ENCODE assay signal across 1 cellular context in the genomic region with DNA sequence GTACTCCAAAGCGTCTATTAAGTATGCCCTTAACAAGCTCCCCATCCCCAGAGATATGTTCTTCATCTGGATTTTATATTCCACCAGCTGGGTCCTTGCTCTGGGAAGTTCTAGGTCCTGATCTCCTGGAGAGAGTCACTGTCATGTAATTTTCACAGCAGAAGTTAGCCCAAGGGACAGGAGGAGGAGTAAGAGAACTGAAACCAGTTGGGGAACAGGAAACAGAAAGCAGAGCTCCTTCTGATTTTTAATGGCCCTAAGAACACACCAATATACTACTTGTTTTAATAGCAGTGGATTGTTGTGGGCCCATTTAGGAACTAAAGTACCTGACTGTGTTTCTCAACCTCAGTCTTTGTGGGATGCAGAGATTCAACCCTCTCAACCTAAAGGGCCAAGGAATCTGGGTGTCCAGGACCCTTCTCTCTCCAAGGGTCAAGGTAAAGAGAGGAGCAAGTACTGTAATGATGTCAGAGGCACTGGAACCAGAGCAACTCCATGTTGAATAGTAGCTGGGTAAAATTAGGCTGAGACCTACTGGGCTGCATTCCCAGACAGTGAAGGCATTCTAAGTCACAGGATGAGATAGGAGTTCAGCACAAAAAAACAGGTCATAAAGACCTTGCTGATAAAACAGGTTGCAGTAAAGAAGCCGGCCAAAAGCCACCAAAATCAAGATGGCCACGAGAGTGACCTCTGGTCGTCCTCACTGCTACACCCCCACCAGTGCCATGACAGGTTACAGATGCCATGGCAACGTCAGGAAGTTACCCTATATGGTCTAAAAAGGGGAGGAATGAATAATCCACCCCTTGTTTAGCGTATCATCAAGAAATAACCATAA.
A peak's percentile ranks its signal among the peaks of the same experiment; 100 is the strongest.
TF ChIP-seq lines count a peak whose summit lies in the region.

No MANE protein-coding gene starts in this region.

TF ChIP-seq in K562, 482 proteins besides CTCF, POLR2A, EP300 and RAD21 (continued from another document and continues in another):
- TF ChIP-seq U2AF1 (optimal IDR thresholded peaks at IDR 0.05; ENCODE audit: low read depth, low read length) (no peak), RHOXF2B (CRISPR knock-in tag; conservative IDR thresholded peaks at IDR 0.05) (peak; percentile 83; the same call in 1 of the 2 replicates), SPI1 (IDR thresholded peaks at IDR 0.05; ENCODE audit: borderline replicate concordance, low read depth, low read length) (no peak), PTRF (tag; IDR thresholded peaks at IDR 0.05) (peak; percentile 98), POU5F1 (IDR thresholded peaks at IDR 0.05; ENCODE audit: borderline replicate concordance, low read depth, low read length, partially characterized antibody) (no peak), POLR2AphosphoS2 (IDR thresholded peaks at IDR 0.05; ENCODE audit: low read length) (no peak), ZNF12 (CRISPR knock-in tag; IDR thresholded peaks at IDR 0.05) (no peak), NR4A1 (CRISPR knock-in tag; IDR thresholded peaks at IDR 0.05) (peak; percentile 99), NR4A1 (tag; IDR thresholded peaks at IDR 0.05) (peak; percentile 99), NONO (IDR thresholded peaks at IDR 0.05; ENCODE audit: low read depth in 2 of 2, low read length in 1 of 2) (no peak), ZNF134 (CRISPR knock-in tag; conservative IDR thresholded peaks at IDR 0.05) (peak; percentile 83), NFRKB (IDR thresholded peaks at IDR 0.05; ENCODE audit: low read depth) (no peak), ZNF75A (CRISPR knock-in tag; IDR thresholded peaks at IDR 0.05) (peak; percentile 80; the same call in 1 of the 2 replicates), CHCHD3 (CRISPR knock-in tag; IDR thresholded peaks at IDR 0.05) (no peak), ZNF445 (CRISPR knock-in tag; IDR thresholded peaks at IDR 0.05; ENCODE audit: low read depth) (0 out of 2 replicates have a peak, but pooled peaks have one; percentile 57), POLR2AphosphoS5 (IDR thresholded peaks at IDR 0.05; ENCODE audit: control insufficient read depth, insufficient read depth, low read depth, low read length) (no peak), CBFA2T3 (IDR thresholded peaks at IDR 0.05) (no peak; the same call in 1 of the 2 replicates), TFAM (CRISPR knock-in tag; conservative IDR thresholded peaks at IDR 0.05) (no peak), FOXK2 (conservative IDR thresholded peaks at IDR 0.05 in 1 of 2, IDR thresholded peaks at IDR 0.05 in 1 of 2; ENCODE audit: low read depth in 2 of 2) (no peak), FOXA3 (CRISPR knock-in tag; conservative IDR thresholded peaks at IDR 0.05 in 1 of 2, IDR thresholded peaks at IDR 0.05 in 1 of 2) (0 out of 4 replicates have a peak, but pooled peaks of 1 of the 2 experiments have one; percentile 4), JUND (IDR thresholded peaks at IDR 0.05; ENCODE audit: borderline replicate concordance, low read depth, low read length) (0 out of 2 replicates have a peak, but pooled peaks have one; percentile 19), JUND (tag; IDR thresholded peaks at IDR 0.05; ENCODE audit: borderline replicate concordance, low read depth, low read length) (peak; percentile 83; the same call in 2 of the 3 replicates), SAP30 (IDR thresholded peaks at IDR 0.05; ENCODE audit: borderline replicate concordance, insufficient read depth, low read depth, low read length, poor library complexity, severe bottlenecking) (no peak), SMARCB1 (IDR thresholded peaks at IDR 0.05; ENCODE audit: insufficient read length, low read depth) (no peak), NCOA1 (IDR thresholded peaks at IDR 0.05; ENCODE audit: low read depth) (no peak), SMARCA5 (IDR thresholded peaks at IDR 0.05) (no peak), CXXC5 (CRISPR knock-in tag; IDR thresholded peaks at IDR 0.05) (peak; percentile 90), ZBTB8A (IDR thresholded peaks at IDR 0.05; ENCODE audit: partially characterized antibody) (no peak), SETDB1 (IDR thresholded peaks at IDR 0.05; ENCODE audit: low read length) (no peak), ATF7 (IDR thresholded peaks at IDR 0.05) (0 out of 2 replicates have a peak, but pooled peaks have one; percentile 36), ZNF175 (CRISPR knock-in tag; IDR thresholded peaks at IDR 0.05; ENCODE audit: low read depth) (peak; percentile 99), NCOA6 (IDR thresholded peaks at IDR 0.05) (no peak), ZNF431 (CRISPR knock-in tag; IDR thresholded peaks at IDR 0.05) (no peak)
- TF ChIP-seq, protein P1, sequence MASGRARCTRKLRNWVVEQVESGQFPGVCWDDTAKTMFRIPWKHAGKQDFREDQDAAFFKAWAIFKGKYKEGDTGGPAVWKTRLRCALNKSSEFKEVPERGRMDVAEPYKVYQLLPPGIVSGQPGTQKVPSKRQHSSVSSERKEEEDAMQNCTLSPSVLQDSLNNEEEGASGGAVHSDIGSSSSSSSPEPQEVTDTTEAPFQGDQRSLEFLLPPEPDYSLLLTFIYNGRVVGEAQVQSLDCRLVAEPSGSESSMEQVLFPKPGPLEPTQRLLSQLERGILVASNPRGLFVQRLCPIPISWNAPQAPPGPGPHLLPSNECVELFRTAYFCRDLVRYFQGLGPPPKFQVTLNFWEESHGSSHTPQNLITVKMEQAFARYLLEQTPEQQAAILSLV (tag; IDR thresholded peaks at IDR 0.05): peak; percentile 95
- TF ChIP-seq, protein P2, sequence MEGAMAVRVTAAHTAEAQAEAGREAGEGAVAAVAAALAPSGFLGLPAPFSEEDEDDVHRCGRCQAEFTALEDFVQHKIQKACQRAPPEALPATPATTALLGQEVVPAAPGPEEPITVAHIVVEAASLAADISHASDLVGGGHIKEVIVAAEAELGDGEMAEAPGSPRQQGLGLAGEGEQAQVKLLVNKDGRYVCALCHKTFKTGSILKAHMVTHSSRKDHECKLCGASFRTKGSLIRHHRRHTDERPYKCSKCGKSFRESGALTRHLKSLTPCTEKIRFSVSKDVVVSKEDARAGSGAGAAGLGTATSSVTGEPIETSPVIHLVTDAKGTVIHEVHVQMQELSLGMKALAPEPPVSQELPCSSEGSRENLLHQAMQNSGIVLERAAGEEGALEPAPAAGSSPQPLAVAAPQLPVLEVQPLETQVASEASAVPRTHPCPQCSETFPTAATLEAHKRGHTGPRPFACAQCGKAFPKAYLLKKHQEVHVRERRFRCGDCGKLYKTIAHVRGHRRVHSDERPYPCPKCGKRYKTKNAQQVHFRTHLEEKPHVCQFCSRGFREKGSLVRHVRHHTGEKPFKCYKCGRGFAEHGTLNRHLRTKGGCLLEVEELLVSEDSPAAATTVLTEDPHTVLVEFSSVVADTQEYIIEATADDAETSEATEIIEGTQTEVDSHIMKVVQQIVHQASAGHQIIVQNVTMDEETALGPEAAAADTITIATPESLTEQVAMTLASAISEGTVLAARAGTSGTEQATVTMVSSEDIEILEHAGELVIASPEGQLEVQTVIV (CRISPR knock-in tag; IDR thresholded peaks at IDR 0.05; ENCODE audit: borderline replicate concordance): peak; percentile 78; the same call in 1 of the 2 replicates
- TF ChIP-seq, protein P3, sequence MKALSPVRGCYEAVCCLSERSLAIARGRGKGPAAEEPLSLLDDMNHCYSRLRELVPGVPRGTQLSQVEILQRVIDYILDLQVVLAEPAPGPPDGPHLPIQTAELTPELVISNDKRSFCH (CRISPR knock-in tag; IDR thresholded peaks at IDR 0.05): peak; percentile 86
- TF ChIP-seq, protein P3 (tag; IDR thresholded peaks at IDR 0.05): peak; percentile 96
- TF ChIP-seq, protein P4, sequence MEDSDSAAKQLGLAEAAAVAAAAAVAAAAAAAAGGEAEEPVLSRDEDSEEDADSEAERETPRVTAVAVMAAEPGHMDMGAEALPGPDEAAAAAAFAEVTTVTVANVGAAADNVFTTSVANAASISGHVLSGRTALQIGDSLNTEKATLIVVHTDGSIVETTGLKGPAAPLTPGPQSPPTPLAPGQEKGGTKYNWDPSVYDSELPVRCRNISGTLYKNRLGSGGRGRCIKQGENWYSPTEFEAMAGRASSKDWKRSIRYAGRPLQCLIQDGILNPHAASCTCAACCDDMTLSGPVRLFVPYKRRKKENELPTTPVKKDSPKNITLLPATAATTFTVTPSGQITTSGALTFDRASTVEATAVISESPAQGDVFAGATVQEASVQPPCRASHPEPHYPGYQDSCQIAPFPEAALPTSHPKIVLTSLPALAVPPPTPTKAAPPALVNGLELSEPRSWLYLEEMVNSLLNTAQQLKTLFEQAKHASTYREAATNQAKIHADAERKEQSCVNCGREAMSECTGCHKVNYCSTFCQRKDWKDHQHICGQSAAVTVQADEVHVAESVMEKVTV (CRISPR knock-in tag; IDR thresholded peaks at IDR 0.05): peak; percentile 58
- TF ChIP-seq, protein P5, sequence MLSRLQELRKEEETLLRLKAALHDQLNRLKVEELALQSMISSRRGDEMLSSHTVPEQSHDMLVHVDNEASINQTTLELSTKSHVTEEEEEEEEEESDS (CRISPR knock-in tag; IDR thresholded peaks at IDR 0.05): peak; percentile 56; the same call in 1 of the 2 replicates
- TF ChIP-seq, protein P6, sequence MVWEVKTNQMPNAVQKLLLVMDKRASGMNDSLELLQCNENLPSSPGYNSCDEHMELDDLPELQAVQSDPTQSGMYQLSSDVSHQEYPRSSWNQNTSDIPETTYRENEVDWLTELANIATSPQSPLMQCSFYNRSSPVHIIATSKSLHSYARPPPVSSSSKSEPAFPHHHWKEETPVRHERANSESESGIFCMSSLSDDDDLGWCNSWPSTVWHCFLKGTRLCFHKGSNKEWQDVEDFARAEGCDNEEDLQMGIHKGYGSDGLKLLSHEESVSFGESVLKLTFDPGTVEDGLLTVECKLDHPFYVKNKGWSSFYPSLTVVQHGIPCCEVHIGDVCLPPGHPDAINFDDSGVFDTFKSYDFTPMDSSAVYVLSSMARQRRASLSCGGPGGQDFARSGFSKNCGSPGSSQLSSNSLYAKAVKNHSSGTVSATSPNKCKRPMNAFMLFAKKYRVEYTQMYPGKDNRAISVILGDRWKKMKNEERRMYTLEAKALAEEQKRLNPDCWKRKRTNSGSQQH (CRISPR knock-in tag; IDR thresholded peaks at IDR 0.05): peak; percentile 92
- TF ChIP-seq, protein P7, sequence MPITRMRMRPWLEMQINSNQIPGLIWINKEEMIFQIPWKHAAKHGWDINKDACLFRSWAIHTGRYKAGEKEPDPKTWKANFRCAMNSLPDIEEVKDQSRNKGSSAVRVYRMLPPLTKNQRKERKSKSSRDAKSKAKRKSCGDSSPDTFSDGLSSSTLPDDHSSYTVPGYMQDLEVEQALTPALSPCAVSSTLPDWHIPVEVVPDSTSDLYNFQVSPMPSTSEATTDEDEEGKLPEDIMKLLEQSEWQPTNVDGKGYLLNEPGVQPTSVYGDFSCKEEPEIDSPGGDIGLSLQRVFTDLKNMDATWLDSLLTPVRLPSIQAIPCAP (CRISPR knock-in tag; IDR thresholded peaks at IDR 0.05; ENCODE audit: borderline replicate concordance): no peak
